Comparison of ENCODE assay signal across 1 cellular context in genomic region chr5:142753114-142753764, GRCh38.
TF ChIP-seq lines count a peak whose summit lies in the region.

No MANE protein-coding gene starts in this region.

TF ChIP-seq in IMR-90, 13 proteins besides CTCF, POLR2A, EP300 and RAD21:
- TF ChIP-seq RCOR1 (IDR thresholded peaks at IDR 0.05; ENCODE audit: insufficient replicate concordance, low read length): no peak
- TF ChIP-seq CEBPB (IDR thresholded peaks at IDR 0.05; ENCODE audit: low read depth, low read length): peak; percentile 63
